16 cellular contexts compared by ENCODE assay signal in genomic region chr7:95046494-95047240, GRCh38.
DNase-seq lines count a peak whose midpoint lies in the region; TF ChIP-seq lines count a peak whose summit lies in the region.
"Had no signal": no experiment of that assay in that cellular context is flagged by ENCODE, and none has a peak within 500 bp of the region (broad histone marks: within the 10 kb centered on the region; RNA-seq: fewer than 3 reads in every experiment).

No MANE protein-coding gene starts in this region.

- in situ Hi-C loops in G401 (cut with HindIII; ENCODE audit: low sequenced_read_pairs): no loop called here

- H3K9me3 Mint-ChIP-seq in brain (no peaks in the 10 kb centered on the region), type B pancreatic cell (no peaks in the 10 kb centered on the region)
- H3K9me3 Mint-ChIP-seq: effector memory CD8-positive, alpha-beta T cell had no signal

- H3K4me1 Mint-ChIP-seq in brain: peaks cover 35% of the 10 kb centered on the region
- H3K4me1 Mint-ChIP-seq in type B pancreatic cell (ENCODE audit: unreplicated experiment): peaks cover 20% of the 10 kb centered on the region

- H3K4me3 Mint-ChIP-seq in brain: peak overlapping the region in 3 of 5 experiments; percentile 50 to 55 (median 50)
- H3K4me3 Mint-ChIP-seq in type B pancreatic cell: no peak overlapping the region
- H3K4me3 Mint-ChIP-seq: effector memory CD8-positive, alpha-beta T cell had no signal

- peak overlapping the region in 4 of 5 experiments; percentile 64 to 87 (median 84) for H3K27ac Mint-ChIP-seq in brain
- H3K27ac Mint-ChIP-seq in type B pancreatic cell: no peak overlapping the region
- H3K27ac Mint-ChIP-seq: effector memory CD8-positive, alpha-beta T cell had no signal

- no peaks in the 10 kb centered on the region for H3K36me3 Mint-ChIP-seq in brain
- H3K36me3 Mint-ChIP-seq in type B pancreatic cell: no peaks in the 10 kb centered on the region

- DNase-seq in NCI-H1417 (lab: John Stamatoyannopoulos, UW) (peak in 2 of 3 experiments; percentile 39 to 55), NCI-H1417 treated with DMSO at 0.1 percent for 48 hours (lab: John Stamatoyannopoulos, UW) (no peak), NCI-H2081 (lab: John Stamatoyannopoulos, UW) (peak; percentile 45 to 77), putamen (ENCODE audit: low spot score) (peak; percentile 56), type B pancreatic cell (ENCODE audit: extremely low spot score, unreplicated experiment) (no peak), G401 (ENCODE audit: low spot score) (no peak), T1000 (lab: John Stamatoyannopoulos, UW) (no peak)
- DNase-seq: 8988T; activated CD4-positive, CD25-positive, alpha-beta regulatory T cell; activated T-cell treated with anti-CD3 and anti-CD28 coated beads for 4 hours; Calu3; effector memory CD8-positive, alpha-beta T cell; occipital lobe; stimulated activated CD4-positive, alpha-beta T cell treated with anti-CD3 and anti-CD28 coated beads, Interleukin-12 subunit alpha, Interleukin-12 subunit beta, amount 100 ng/mL, for 4 hours; trophoblast cell had no signal

- H3K27me3 Mint-ChIP-seq in brain (no peaks in the 10 kb centered on the region), type B pancreatic cell (no peaks in the 10 kb centered on the region)
- H3K27me3 Mint-ChIP-seq: effector memory CD8-positive, alpha-beta T cell had no signal

- no peak for TF ChIP-seq CTCF in brain (conservative IDR thresholded peaks at IDR 0.05)
- no peak for TF ChIP-seq CTCF in type B pancreatic cell (conservative IDR thresholded peaks at IDR 0.05)

Comparison
In these comparisons a context has a peak if more than half of its experiments do, and no peak if none do; other contexts are left out.
1. DNase-seq: peak in NCI-H1417 (2 of 3), NCI-H2081 (2 of 2) and putamen (single experiment); none in NCI-H1417 treated with DMSO at 0.1 percent for 48 hours (single experiment), type B pancreatic cell (single experiment), G401 (single experiment) and T1000 (single experiment).